Comparison of ENCODE assay signal across 8 cellular contexts in genomic region chr3:192444096-192444790, GRCh38.
DNase-seq lines count a peak whose midpoint lies in the region; ATAC-seq and TF ChIP-seq lines count a peak whose summit lies in the region.

No MANE protein-coding gene starts in this region.

- H3K36me3 ChIP-seq in lower lobe of right lung: no peaks in the 10 kb centered on the region

- H3K9me3 ChIP-seq in lower lobe of right lung: no peaks in the 10 kb centered on the region

- H3K27ac ChIP-seq in lower lobe of right lung: no peak overlapping the region

- peaks cover 13% of the 10 kb centered on the region for H3K27me3 ChIP-seq in lower lobe of right lung (ENCODE audit: low read depth)

- TF ChIP-seq CTCF in lower lobe of right lung (IDR thresholded peaks at IDR 0.05): peak; percentile 97

- ATAC-seq in GM19328 (IDR thresholded peaks at IDR 0.05; ENCODE audit: unreplicated experiment): peak; percentile 95
- ATAC-seq in HG03280 (IDR thresholded peaks at IDR 0.05; ENCODE audit: unreplicated experiment): peak; percentile 94
- ATAC-seq in lower lobe of right lung: peak; percentile 86 to 89

- no peaks in the 10 kb centered on the region for H3K4me1 ChIP-seq in lower lobe of right lung

- intact Hi-C loops in lower lobe of right lung (cut with DNase I): loop anchor here (10.0 kb wide), 2 partner anchors 259 to 309 kb away; no protein-coding TSS in a partner anchor

- DNase-seq in COLO829 (ENCODE audit: low spot score) (peak; percentile 90), NCI-H226 (peak; percentile 25), lower lobe of right lung (peak; percentile 62)
- peak; percentile 8 to 37 for DNase-seq in activated CD4-positive, alpha-beta T cell treated with anti-CD3 and anti-CD28 coated beads for 24 hours (ENCODE audit: low read depth in 2 of 2)
- peak; percentile 2 for DNase-seq in effector CD8-positive, alpha-beta T cell (lab: John Stamatoyannopoulos, UW)
- DNase-seq in stimulated activated CD8-positive, alpha-beta memory T cell treated with anti-CD3 and anti-CD28 coated beads, Interleukin-7, amount 100 ng/mL, for 24 hours (ENCODE audit: low read depth): peak; percentile 11

- no peak overlapping the region for H3K4me3 ChIP-seq in lower lobe of right lung

Comparison
In these comparisons a context has a peak if more than half of its experiments do, and no peak if none do; other contexts are left out.
1. DNase-seq: peak in every context shown above with its lines; median percentile 90 in COLO829; 62 in lower lobe of right lung; 25 in NCI-H226; 22 in activated CD4-positive, alpha-beta T cell treated with anti-CD3 and anti-CD28 coated beads for 24 hours; 11 in stimulated activated CD8-positive, alpha-beta memory T cell treated with anti-CD3 and anti-CD28 coated beads, Interleukin-7, amount 100 ng/mL, for 24 hours; 2 in effector CD8-positive, alpha-beta T cell.